Comparison of ENCODE assay signal across 1 cellular context in the genomic region with DNA sequence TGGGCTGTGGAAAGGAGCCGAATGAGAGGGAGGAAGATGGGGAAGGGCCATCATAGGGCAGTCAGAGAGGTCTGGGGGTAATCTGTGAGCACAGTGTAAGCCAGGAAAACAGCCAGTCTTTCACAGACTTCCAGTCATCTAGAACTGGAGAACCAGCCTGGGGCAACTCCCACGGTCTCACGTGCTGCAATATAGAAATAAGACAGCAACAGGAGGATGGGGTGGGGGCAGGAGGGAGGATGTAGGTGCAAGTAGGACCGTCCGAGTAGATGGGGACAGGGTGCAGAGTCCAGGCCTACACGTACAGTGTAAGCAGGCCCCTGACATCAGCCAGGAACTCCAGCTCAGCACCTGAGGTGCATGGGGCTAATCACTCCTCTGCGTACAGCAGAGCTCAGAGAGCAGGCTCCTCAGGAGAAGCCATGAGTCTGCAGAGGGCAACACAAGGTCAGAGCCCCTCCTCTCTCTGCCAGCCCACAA.
A peak's percentile ranks its signal among the peaks of the same experiment; 100 is the strongest.
TF ChIP-seq lines count a peak whose summit lies in the region.

No MANE protein-coding gene starts in this region.

TF ChIP-seq in HepG2, 621 proteins besides CTCF, POLR2A, EP300 and RAD21 (continued from another document and continues in another):
- TF ChIP-seq, protein P1, sequence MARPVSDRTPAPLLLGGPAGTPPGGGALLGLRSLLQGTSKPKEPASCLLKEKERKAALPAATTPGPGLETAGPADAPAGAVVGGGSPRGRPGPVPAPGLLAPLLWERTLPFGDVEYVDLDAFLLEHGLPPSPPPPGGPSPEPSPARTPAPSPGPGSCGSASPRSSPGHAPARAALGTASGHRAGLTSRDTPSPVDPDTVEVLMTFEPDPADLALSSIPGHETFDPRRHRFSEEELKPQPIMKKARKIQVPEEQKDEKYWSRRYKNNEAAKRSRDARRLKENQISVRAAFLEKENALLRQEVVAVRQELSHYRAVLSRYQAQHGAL (CRISPR knock-in tag; IDR thresholded peaks at IDR 0.05; ENCODE audit: not compliant biosample characterization) = no peak
- peak; percentile 75; the same call in 1 of the 2 replicates for TF ChIP-seq TBX2 (CRISPR knock-in tag; IDR thresholded peaks at IDR 0.05; ENCODE audit: borderline replicate concordance)
- TF ChIP-seq ZSCAN31 (CRISPR knock-in tag; IDR thresholded peaks at IDR 0.05; ENCODE audit: low read depth) = 0 out of 2 replicates have a peak, but pooled peaks have one; percentile 38
- peak; percentile 98; the same call in 1 of the 2 replicates for TF ChIP-seq ZNF292 (CRISPR knock-in tag; IDR thresholded peaks at IDR 0.05; ENCODE audit: borderline replicate concordance, low read depth)
- peak; percentile 87 for TF ChIP-seq ZNF121 (CRISPR knock-in tag; IDR thresholded peaks at IDR 0.05)
- TF ChIP-seq ZBTB38 (CRISPR knock-in tag; IDR thresholded peaks at IDR 0.05) = peak; percentile 90
- TF ChIP-seq, protein P2, sequence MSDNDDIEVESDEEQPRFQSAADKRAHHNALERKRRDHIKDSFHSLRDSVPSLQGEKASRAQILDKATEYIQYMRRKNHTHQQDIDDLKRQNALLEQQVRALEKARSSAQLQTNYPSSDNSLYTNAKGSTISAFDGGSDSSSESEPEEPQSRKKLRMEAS (IDR thresholded peaks at IDR 0.05) = peak; percentile 60; the same call in 1 of the 2 replicates
- TF ChIP-seq, protein P3, sequence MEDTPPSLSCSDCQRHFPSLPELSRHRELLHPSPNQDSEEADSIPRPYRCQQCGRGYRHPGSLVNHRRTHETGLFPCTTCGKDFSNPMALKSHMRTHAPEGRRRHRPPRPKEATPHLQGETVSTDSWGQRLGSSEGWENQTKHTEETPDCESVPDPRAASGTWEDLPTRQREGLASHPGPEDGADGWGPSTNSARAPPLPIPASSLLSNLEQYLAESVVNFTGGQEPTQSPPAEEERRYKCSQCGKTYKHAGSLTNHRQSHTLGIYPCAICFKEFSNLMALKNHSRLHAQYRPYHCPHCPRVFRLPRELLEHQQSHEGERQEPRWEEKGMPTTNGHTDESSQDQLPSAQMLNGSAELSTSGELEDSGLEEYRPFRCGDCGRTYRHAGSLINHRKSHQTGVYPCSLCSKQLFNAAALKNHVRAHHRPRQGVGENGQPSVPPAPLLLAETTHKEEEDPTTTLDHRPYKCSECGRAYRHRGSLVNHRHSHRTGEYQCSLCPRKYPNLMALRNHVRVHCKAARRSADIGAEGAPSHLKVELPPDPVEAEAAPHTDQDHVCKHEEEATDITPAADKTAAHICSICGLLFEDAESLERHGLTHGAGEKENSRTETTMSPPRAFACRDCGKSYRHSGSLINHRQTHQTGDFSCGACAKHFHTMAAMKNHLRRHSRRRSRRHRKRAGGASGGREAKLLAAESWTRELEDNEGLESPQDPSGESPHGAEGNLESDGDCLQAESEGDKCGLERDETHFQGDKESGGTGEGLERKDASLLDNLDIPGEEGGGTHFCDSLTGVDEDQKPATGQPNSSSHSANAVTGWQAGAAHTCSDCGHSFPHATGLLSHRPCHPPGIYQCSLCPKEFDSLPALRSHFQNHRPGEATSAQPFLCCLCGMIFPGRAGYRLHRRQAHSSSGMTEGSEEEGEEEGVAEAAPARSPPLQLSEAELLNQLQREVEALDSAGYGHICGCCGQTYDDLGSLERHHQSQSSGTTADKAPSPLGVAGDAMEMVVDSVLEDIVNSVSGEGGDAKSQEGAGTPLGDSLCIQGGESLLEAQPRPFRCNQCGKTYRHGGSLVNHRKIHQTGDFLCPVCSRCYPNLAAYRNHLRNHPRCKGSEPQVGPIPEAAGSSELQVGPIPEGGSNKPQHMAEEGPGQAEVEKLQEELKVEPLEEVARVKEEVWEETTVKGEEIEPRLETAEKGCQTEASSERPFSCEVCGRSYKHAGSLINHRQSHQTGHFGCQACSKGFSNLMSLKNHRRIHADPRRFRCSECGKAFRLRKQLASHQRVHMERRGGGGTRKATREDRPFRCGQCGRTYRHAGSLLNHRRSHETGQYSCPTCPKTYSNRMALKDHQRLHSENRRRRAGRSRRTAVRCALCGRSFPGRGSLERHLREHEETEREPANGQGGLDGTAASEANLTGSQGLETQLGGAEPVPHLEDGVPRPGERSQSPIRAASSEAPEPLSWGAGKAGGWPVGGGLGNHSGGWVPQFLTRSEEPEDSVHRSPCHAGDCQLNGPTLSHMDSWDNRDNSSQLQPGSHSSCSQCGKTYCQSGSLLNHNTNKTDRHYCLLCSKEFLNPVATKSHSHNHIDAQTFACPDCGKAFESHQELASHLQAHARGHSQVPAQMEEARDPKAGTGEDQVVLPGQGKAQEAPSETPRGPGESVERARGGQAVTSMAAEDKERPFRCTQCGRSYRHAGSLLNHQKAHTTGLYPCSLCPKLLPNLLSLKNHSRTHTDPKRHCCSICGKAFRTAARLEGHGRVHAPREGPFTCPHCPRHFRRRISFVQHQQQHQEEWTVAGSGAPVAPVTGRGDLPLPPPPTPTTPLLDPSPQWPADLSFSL (CRISPR knock-in tag; IDR thresholded peaks at IDR 0.05) = no peak
- TF ChIP-seq, protein P4, sequence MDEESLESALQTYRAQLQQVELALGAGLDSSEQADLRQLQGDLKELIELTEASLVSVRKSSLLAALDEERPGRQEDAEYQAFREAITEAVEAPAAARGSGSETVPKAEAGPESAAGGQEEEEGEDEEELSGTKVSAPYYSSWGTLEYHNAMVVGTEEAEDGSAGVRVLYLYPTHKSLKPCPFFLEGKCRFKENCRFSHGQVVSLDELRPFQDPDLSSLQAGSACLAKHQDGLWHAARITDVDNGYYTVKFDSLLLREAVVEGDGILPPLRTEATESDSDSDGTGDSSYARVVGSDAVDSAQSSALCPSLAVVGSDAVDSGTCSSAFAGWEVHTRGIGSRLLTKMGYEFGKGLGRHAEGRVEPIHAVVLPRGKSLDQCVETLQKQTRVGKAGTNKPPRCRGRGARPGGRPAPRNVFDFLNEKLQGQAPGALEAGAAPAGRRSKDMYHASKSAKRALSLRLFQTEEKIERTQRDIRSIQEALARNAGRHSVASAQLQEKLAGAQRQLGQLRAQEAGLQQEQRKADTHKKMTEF (CRISPR knock-in tag; IDR thresholded peaks at IDR 0.05) = 0 out of 2 replicates have a peak, but pooled peaks have one; percentile 35
- TF ChIP-seq, protein P5, sequence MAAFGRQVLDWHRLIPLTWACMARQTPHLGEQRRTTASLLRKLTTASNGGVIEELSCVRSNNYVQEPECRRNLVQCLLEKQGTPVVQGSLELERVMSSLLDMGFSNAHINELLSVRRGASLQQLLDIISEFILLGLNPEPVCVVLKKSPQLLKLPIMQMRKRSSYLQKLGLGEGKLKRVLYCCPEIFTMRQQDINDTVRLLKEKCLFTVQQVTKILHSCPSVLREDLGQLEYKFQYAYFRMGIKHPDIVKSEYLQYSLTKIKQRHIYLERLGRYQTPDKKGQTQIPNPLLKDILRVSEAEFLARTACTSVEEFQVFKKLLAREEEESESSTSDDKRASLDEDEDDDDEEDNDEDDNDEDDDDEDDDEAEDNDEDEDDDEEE (CRISPR knock-in tag; IDR thresholded peaks at IDR 0.05) = no peak
- TF ChIP-seq MYC (CRISPR knock-in tag; IDR thresholded peaks at IDR 0.05; ENCODE audit: borderline replicate concordance) = peak; percentile 53; the same call in 1 of the 2 replicates
- TF ChIP-seq ZNF547 (CRISPR knock-in tag; IDR thresholded peaks at IDR 0.05) = peak; percentile 73; the same call in 1 of the 2 replicates
- TF ChIP-seq ZNF274 (CRISPR knock-in tag; IDR thresholded peaks at IDR 0.05) = peak; percentile 75; the same call in 1 of the 2 replicates
- no peak for TF ChIP-seq KLF13 (CRISPR knock-in tag; IDR thresholded peaks at IDR 0.05)
- peak; percentile 57; the same call in 1 of the 2 replicates for TF ChIP-seq ZNF629 (CRISPR knock-in tag; conservative IDR thresholded peaks at IDR 0.05)
- no peak for TF ChIP-seq ZNF724P (CRISPR knock-in tag; IDR thresholded peaks at IDR 0.05; ENCODE audit: borderline replicate concordance)
- peak; percentile 43; the same call in 1 of the 2 replicates for TF ChIP-seq CREM (IDR thresholded peaks at IDR 0.05)
- TF ChIP-seq CREM (CRISPR knock-in tag; IDR thresholded peaks at IDR 0.05) = no peak
- no peak for TF ChIP-seq ZNF484 (CRISPR knock-in tag; IDR thresholded peaks at IDR 0.05; ENCODE audit: borderline replicate concordance, low read depth)
- 0 out of 2 replicates have a peak, but pooled peaks have one; percentile 27 for TF ChIP-seq ZNF644 (CRISPR knock-in tag; IDR thresholded peaks at IDR 0.05; ENCODE audit: low read depth)
- TF ChIP-seq, protein P6, sequence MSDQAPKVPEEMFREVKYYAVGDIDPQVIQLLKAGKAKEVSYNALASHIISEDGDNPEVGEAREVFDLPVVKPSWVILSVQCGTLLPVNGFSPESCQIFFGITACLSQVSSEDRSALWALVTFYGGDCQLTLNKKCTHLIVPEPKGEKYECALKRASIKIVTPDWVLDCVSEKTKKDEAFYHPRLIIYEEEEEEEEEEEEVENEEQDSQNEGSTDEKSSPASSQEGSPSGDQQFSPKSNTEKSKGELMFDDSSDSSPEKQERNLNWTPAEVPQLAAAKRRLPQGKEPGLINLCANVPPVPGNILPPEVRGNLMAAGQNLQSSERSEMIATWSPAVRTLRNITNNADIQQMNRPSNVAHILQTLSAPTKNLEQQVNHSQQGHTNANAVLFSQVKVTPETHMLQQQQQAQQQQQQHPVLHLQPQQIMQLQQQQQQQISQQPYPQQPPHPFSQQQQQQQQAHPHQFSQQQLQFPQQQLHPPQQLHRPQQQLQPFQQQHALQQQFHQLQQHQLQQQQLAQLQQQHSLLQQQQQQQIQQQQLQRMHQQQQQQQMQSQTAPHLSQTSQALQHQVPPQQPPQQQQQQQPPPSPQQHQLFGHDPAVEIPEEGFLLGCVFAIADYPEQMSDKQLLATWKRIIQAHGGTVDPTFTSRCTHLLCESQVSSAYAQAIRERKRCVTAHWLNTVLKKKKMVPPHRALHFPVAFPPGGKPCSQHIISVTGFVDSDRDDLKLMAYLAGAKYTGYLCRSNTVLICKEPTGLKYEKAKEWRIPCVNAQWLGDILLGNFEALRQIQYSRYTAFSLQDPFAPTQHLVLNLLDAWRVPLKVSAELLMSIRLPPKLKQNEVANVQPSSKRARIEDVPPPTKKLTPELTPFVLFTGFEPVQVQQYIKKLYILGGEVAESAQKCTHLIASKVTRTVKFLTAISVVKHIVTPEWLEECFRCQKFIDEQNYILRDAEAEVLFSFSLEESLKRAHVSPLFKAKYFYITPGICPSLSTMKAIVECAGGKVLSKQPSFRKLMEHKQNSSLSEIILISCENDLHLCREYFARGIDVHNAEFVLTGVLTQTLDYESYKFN (CRISPR knock-in tag; conservative IDR thresholded peaks at IDR 0.05) = peak; percentile 81
- TF ChIP-seq, protein P7, sequence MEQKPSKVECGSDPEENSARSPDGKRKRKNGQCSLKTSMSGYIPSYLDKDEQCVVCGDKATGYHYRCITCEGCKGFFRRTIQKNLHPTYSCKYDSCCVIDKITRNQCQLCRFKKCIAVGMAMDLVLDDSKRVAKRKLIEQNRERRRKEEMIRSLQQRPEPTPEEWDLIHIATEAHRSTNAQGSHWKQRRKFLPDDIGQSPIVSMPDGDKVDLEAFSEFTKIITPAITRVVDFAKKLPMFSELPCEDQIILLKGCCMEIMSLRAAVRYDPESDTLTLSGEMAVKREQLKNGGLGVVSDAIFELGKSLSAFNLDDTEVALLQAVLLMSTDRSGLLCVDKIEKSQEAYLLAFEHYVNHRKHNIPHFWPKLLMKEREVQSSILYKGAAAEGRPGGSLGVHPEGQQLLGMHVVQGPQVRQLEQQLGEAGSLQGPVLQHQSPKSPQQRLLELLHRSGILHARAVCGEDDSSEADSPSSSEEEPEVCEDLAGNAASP (CRISPR knock-in tag; IDR thresholded peaks at IDR 0.05; ENCODE audit: borderline replicate concordance) = peak; percentile 55; the same call in 1 of the 2 replicates
- peak; percentile 59; the same call in 1 of the 2 replicates for TF ChIP-seq EEA1 (CRISPR knock-in tag; IDR thresholded peaks at IDR 0.05; ENCODE audit: borderline replicate concordance)
- TF ChIP-seq ZFP41 (CRISPR knock-in tag; IDR thresholded peaks at IDR 0.05; ENCODE audit: borderline replicate concordance) = no peak
- TF ChIP-seq RELA (CRISPR knock-in tag; IDR thresholded peaks at IDR 0.05) = 0 out of 2 replicates have a peak, but pooled peaks have one; percentile 24
- peak; percentile 19; the same call in 1 of the 2 replicates for TF ChIP-seq KLF11 (CRISPR knock-in tag; IDR thresholded peaks at IDR 0.05)
- 0 out of 2 replicates have a peak, but pooled peaks have one; percentile 22 for TF ChIP-seq TGIF2 (CRISPR knock-in tag; IDR thresholded peaks at IDR 0.05)
- peak; percentile 59 for TF ChIP-seq TEAD3 (CRISPR knock-in tag; optimal IDR thresholded peaks at IDR 0.05; ENCODE audit: borderline replicate concordance)
- peak; percentile 39 for TF ChIP-seq CBX1 (IDR thresholded peaks at IDR 0.05; ENCODE audit: low read depth)
- peak; percentile 38; the same call in 1 of the 2 replicates for TF ChIP-seq CEBPG (CRISPR knock-in tag; IDR thresholded peaks at IDR 0.05)
- TF ChIP-seq ZNF256 (CRISPR knock-in tag; conservative IDR thresholded peaks at IDR 0.05) = no peak
- TF ChIP-seq SALL1 (CRISPR knock-in tag; IDR thresholded peaks at IDR 0.05) = peak; percentile 93
- TF ChIP-seq SPEN (CRISPR knock-in tag; IDR thresholded peaks at IDR 0.05; ENCODE audit: low read depth) = peak; percentile 83; the same call in 1 of the 2 replicates
- TF ChIP-seq, protein P8, sequence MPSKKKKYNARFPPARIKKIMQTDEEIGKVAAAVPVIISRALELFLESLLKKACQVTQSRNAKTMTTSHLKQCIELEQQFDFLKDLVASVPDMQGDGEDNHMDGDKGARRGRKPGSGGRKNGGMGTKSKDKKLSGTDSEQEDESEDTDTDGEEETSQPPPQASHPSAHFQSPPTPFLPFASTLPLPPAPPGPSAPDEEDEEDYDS (CRISPR knock-in tag; IDR thresholded peaks at IDR 0.05) = peak; percentile 25; the same call in 1 of the 2 replicates
- TF ChIP-seq, protein P9, sequence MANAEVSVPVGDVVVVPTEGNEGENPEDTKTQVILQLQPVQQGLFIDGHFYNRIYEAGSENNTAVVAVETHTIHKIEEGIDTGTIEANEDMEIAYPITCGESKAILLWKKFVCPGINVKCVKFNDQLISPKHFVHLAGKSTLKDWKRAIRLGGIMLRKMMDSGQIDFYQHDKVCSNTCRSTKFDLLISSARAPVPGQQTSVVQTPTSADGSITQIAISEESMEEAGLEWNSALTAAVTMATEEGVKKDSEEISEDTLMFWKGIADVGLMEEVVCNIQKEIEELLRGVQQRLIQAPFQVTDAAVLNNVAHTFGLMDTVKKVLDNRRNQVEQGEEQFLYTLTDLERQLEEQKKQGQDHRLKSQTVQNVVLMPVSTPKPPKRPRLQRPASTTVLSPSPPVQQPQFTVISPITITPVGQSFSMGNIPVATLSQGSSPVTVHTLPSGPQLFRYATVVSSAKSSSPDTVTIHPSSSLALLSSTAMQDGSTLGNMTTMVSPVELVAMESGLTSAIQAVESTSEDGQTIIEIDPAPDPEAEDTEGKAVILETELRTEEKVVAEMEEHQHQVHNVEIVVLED (CRISPR knock-in tag; IDR thresholded peaks at IDR 0.05; ENCODE audit: borderline replicate concordance) = peak; percentile 59
- TF ChIP-seq NFKB2 (CRISPR knock-in tag; IDR thresholded peaks at IDR 0.05; ENCODE audit: borderline replicate concordance) = peak; percentile 72; the same call in 1 of the 2 replicates
- peak; percentile 81 for TF ChIP-seq ZFY (CRISPR knock-in tag; IDR thresholded peaks at IDR 0.05)
- peak; percentile 75 for TF ChIP-seq RXRA (CRISPR knock-in tag; IDR thresholded peaks at IDR 0.05)
- TF ChIP-seq ZZZ3 (CRISPR knock-in tag; IDR thresholded peaks at IDR 0.05; ENCODE audit: borderline replicate concordance) = no peak
- peak; percentile 88 for TF ChIP-seq HDAC2 (CRISPR knock-in tag; IDR thresholded peaks at IDR 0.05)
